In the genomic region with DNA sequence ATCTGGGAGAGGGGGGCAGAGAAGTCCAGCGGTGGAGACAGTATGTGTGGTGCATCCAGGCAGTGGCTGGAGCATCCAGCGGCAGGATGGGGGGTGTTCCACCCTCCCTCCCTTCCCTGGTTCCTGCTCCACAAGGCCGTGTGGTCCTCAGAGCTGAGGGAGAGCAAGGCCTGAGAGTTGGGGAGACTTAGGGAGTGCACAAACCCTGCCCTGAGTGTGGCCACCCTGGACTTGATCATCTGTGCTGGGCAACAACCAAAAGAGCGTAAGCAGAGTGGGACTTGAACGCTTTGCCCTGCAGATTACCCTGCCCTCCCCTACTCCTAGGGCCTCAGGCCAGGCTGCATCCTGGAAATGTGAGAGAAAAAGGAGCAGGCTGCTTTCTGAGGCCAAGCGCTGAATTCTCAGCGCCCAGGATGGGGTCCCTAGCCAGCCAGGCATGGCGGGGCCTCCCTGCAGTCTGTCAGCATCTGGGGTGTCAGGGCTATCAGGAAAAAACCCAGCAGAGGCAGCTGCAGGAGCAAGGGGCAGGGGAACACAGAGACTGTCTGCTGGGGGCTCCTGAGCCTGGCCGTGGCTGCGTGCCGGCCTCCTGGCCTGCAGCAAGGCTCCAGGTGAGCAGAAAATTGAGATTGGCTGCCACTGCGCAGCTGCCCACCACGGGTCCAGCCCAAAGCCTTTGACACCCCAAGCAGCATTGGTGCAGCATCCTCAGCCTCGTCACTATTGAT, we compare ENCODE assay signal across 1 cellular context.
TF ChIP-seq lines count a peak whose summit lies in the region.

No MANE protein-coding gene starts in this region.

TF ChIP-seq in H1, 55 proteins besides CTCF, POLR2A, EP300 and RAD21 (continued from another document):
- TF ChIP-seq SAP30 (IDR thresholded peaks at IDR 0.05; ENCODE audit: insufficient read depth, insufficient replicate concordance, low read length) (no peak), JUND (IDR thresholded peaks at IDR 0.05; ENCODE audit: low read length) (no peak), ZNF274 (IDR thresholded peaks at IDR 0.05; ENCODE audit: borderline replicate concordance, extremely low read depth, low read length) (no peak), POU5F1 (IDR thresholded peaks at IDR 0.05; ENCODE audit: low read depth, low read length) (no peak), YY1 (IDR thresholded peaks at IDR 0.05; ENCODE audit: low read depth, low read length) (no peak)
